Comparison of ENCODE assay signal across 15 cellular contexts in genomic region chr22:30216272-30216671, GRCh38. TPM values are rescaled to one million over a fixed set of nuclear protein-coding genes. Genes with fewer than 3 reads are reported as not detected.
A peak's percentile ranks its signal among the peaks of the same experiment; 100 is the strongest.
DNase-seq lines count a peak whose midpoint lies in the region; ATAC-seq, FAIRE-seq and TF ChIP-seq lines count a peak whose summit lies in the region.
"Not testable (repeated sequence)": the region's sequence is repeated elsewhere in the genome, so short reads cannot be mapped to it uniquely, and the experiment has no call there.
"Had no signal": no experiment of that assay in that cellular context is flagged by ENCODE, and none has a peak within 500 bp of the region (broad histone marks: within the 10 kb centered on the region; RNA-seq: fewer than 3 reads in every experiment).

No MANE protein-coding gene starts in this region.

- H2BK12ac ChIP-seq in H1 (ENCODE audit: low read depth, low read length) = peak overlapping the region; percentile 90
- not testable (repeated sequence) for H2BK12ac ChIP-seq in neuronal stem cell (ENCODE audit: low read length)

- H3K4me3 ChIP-seq in Caco-2 (ENCODE audit: low read depth, low read length); IMR-90 (ENCODE audit: insufficient read depth, low read depth, low read length); Panc1 (ENCODE audit: low read depth in 2 of 2, low read length in 2 of 2); H1 (ENCODE audit: extremely low read depth in 1 of 4, insufficient read depth in 2 of 4, low read depth in 3 of 4, low read length in 4 of 4); neuronal stem cell (ENCODE audit: low read length in 2 of 2): not testable (repeated sequence)

- not testable (repeated sequence) for H3K4me2 ChIP-seq in IMR-90 (ENCODE audit: low read depth, low read length); H1 (ENCODE audit: insufficient read depth in 1 of 2, low read depth in 2 of 2, low read length in 2 of 2); neuronal stem cell (ENCODE audit: insufficient read depth, low read length, poor library complexity, severe bottlenecking)

- not testable (repeated sequence) for H3K18ac ChIP-seq in IMR-90 (ENCODE audit: low read depth, low read length)
- H3K18ac ChIP-seq in H1 (ENCODE audit: extremely low read depth, low read length) (peak overlapping the region; percentile 38; the same call in 1 of the 2 replicates), neuronal stem cell (ENCODE audit: low read length) (peak overlapping the region; percentile 70)

- H3K9ac ChIP-seq in IMR-90 (ENCODE audit: low read depth, low read length); H1 (replicated peaks in 1 of 4; ENCODE audit: extremely low read depth in 1 of 4, low read depth in 3 of 4, low read length in 3 of 4); neuronal stem cell (ENCODE audit: low read depth, low read length, poor library complexity): not testable (repeated sequence)

- not testable (repeated sequence) for H3K9me3 Mint-ChIP-seq in Caco-2 (ENCODE audit: unreplicated experiment); activated CD4-positive, alpha-beta T cell treated with anti-CD3 and anti-CD28 coated beads, Interleukin-2, amount 10 ng/mL, durations not matched to agents 7 days and 5 days; activated naive CD8-positive, alpha-beta T cell treated with anti-CD3 and anti-CD28 coated beads, Interleukin-2, amount 10 ng/mL, durations not matched to agents 7 days and 5 days

- DNase-seq in Caco-2; IMR-90; Panc1 (ENCODE audit: low read depth, low spot score); activated CD4-positive, alpha-beta T cell treated with anti-CD3 and anti-CD28 coated beads, Interleukin-2, amount 10 ng/mL, durations not matched to agents 7 days and 5 days; activated naive CD8-positive, alpha-beta T cell treated with anti-CD3 and anti-CD28 coated beads, Interleukin-2, amount 10 ng/mL, durations not matched to agents 7 days and 5 days; H1 (ENCODE audit: low read depth in 1 of 2, low spot score in 2 of 2); neuronal stem cell (ENCODE audit: low spot score); urothelium cell line (ENCODE audit: low spot score): not testable (repeated sequence)

- intact Hi-C loops in Caco-2 (cut with micrococcal nuclease; ENCODE audit: unreplicated experiment); IMR-90 (cut with micrococcal nuclease); Panc1 (cut with micrococcal nuclease; ENCODE audit: unreplicated experiment): not testable (repeated sequence)

- not testable (repeated sequence) for H4K20me1 ChIP-seq in IMR-90 (ENCODE audit: insufficient read depth, low read length); H1 (replicated peaks in 1 of 2; ENCODE audit: control insufficient read depth in 1 of 2, insufficient read depth in 2 of 2, low read length in 2 of 2)

- not testable (repeated sequence) for H2BK120ac ChIP-seq in IMR-90 (ENCODE audit: low read depth, low read length); H1 (replicated peaks; ENCODE audit: low read depth, low read length); neuronal stem cell (ENCODE audit: low read depth, low read length)

- not testable (repeated sequence) for H3K23ac ChIP-seq in IMR-90 (ENCODE audit: low read depth, low read length); H1 (ENCODE audit: insufficient read length)
- peak overlapping the region; percentile 60 for H3K23ac ChIP-seq in neuronal stem cell (ENCODE audit: low read depth, low read length, poor library complexity)

- H2AFZ ChIP-seq in IMR-90 (replicated peaks; ENCODE audit: low read length, poor library complexity); H1 (ENCODE audit: low read length); neuronal stem cell (ENCODE audit: low read length): not testable (repeated sequence)

- H4K5ac ChIP-seq in IMR-90 (ENCODE audit: low read depth, low read length); H1 (ENCODE audit: insufficient read length, low read depth, low read length): not testable (repeated sequence)

- not testable (repeated sequence) for H3K27ac ChIP-seq in IMR-90 (ENCODE audit: insufficient read depth, low read length); H1 (ENCODE audit: low read depth, low read length); neuronal stem cell (replicated peaks; ENCODE audit: low read length)
- peak overlapping the region; percentile 89 for H3K27ac ChIP-seq in Panc1 (ENCODE audit: low read length)

- dilution Hi-C loops in IMR-90 (cut with HindIII; ENCODE audit: low sequenced_read_pairs, unreplicated experiment) = not testable (repeated sequence)

- POLR2A ChIA-PET in Caco-2 (lab: Charles Lee); IMR-90 (lab: Charles Lee; ENCODE audit: unreplicated experiment); Panc1 (lab: Charles Lee); activated CD4-positive, alpha-beta T cell treated with anti-CD3 and anti-CD28 coated beads, Interleukin-2, amount 10 ng/mL, durations not matched to agents 7 days and 5 days (lab: Charles Lee): not testable (repeated sequence)
- POLR2A ChIA-PET in activated naive CD8-positive, alpha-beta T cell treated with anti-CD3 and anti-CD28 coated beads, Interleukin-2, amount 10 ng/mL, durations not matched to agents 7 days and 5 days (lab: Charles Lee) = interaction anchor here (2.4 to 2.9 kb wide), 2 partner anchors 25 to 38 kb away, joined by 15 read pairs; no protein-coding TSS in a partner anchor
- POLR2A ChIA-PET in H1 (lab: Charles Lee; ENCODE audit: partially characterized antibody) = interaction anchor here (1.0 kb wide), 1 partner anchor 8 kb away, joined by 3 read pairs; no protein-coding TSS in a partner anchor

- not testable (repeated sequence) for TF ChIP-seq CTCF in Caco-2 (IDR thresholded peaks at IDR 0.05; ENCODE audit: insufficient read depth in 1 of 2, low read depth in 1 of 2, low read length in 1 of 2, severe bottlenecking in 1 of 2, unreplicated experiment in 1 of 2); IMR-90 (conservative IDR thresholded peaks at IDR 0.05; ENCODE audit: low read depth, low read length); Panc1 (IDR thresholded peaks at IDR 0.05); H1 (IDR thresholded peaks at IDR 0.05; ENCODE audit: control extremely low read depth in 1 of 3, insufficient read depth in 1 of 3, low read depth in 1 of 3, low read length in 3 of 3)

- BruUV-seq in Caco-2 (replicated peaks; lab: Mats Ljungman, UMichigan); IMR-90 (replicated peaks; lab: Mats Ljungman, UMichigan); Panc1 (replicated peaks; lab: Mats Ljungman, UMichigan): not testable (repeated sequence)

- ATAC-seq in IMR-90 (ENCODE audit: low read depth); Panc1; activated naive CD8-positive, alpha-beta T cell treated with anti-CD3 and anti-CD28 coated beads, Interleukin-2, amount 10 ng/mL, durations not matched to agents 7 days and 5 days (ENCODE audit: low read depth): not testable (repeated sequence)

- H4K8ac ChIP-seq in IMR-90 (ENCODE audit: low read depth in 2 of 2, low read length in 2 of 2); H1 (ENCODE audit: extremely low read depth, insufficient read depth, low read length); neuronal stem cell (ENCODE audit: low read depth, low read length): not testable (repeated sequence)

- H3K36me3 Mint-ChIP-seq in Caco-2 (ENCODE audit: insufficient read depth, unreplicated experiment); activated CD4-positive, alpha-beta T cell treated with anti-CD3 and anti-CD28 coated beads, Interleukin-2, amount 10 ng/mL, durations not matched to agents 7 days and 5 days (ENCODE audit: low read depth); activated naive CD8-positive, alpha-beta T cell treated with anti-CD3 and anti-CD28 coated beads, Interleukin-2, amount 10 ng/mL, durations not matched to agents 7 days and 5 days: not testable (repeated sequence)

- H3K4me1 Mint-ChIP-seq in Caco-2 (ENCODE audit: low read depth, unreplicated experiment) = peaks cover 36% of the 10 kb centered on the region
- peaks cover 80% of the 10 kb centered on the region for H3K4me1 Mint-ChIP-seq in activated CD4-positive, alpha-beta T cell treated with anti-CD3 and anti-CD28 coated beads, Interleukin-2, amount 10 ng/mL, durations not matched to agents 7 days and 5 days
- H3K4me1 Mint-ChIP-seq in activated naive CD8-positive, alpha-beta T cell treated with anti-CD3 and anti-CD28 coated beads, Interleukin-2, amount 10 ng/mL, durations not matched to agents 7 days and 5 days = peaks cover 79% of the 10 kb centered on the region

- in situ Hi-C loops in IMR-90 (cut with MboI; ENCODE audit: low sequenced_read_pairs); Panc1 (cut with HindIII; ENCODE audit: low pct_unique_long_range_greater_than_20kb, low sequenced_read_pairs): not testable (repeated sequence)

- peak overlapping the region; percentile 67 for H3K27ac Mint-ChIP-seq in Caco-2 (ENCODE audit: unreplicated experiment)
- H3K27ac Mint-ChIP-seq in activated CD4-positive, alpha-beta T cell treated with anti-CD3 and anti-CD28 coated beads, Interleukin-2, amount 10 ng/mL, durations not matched to agents 7 days and 5 days = peak overlapping the region; percentile 60
- H3K27ac Mint-ChIP-seq in activated naive CD8-positive, alpha-beta T cell treated with anti-CD3 and anti-CD28 coated beads, Interleukin-2, amount 10 ng/mL, durations not matched to agents 7 days and 5 days = peak overlapping the region; percentile 91

- H3K79me2 ChIP-seq in H1 (ENCODE audit: control insufficient read depth in 1 of 2, insufficient read depth in 2 of 2, low read length in 2 of 2) = not testable (repeated sequence)

- H2BK15ac ChIP-seq in IMR-90 (ENCODE audit: low read depth, low read length); H1 (ENCODE audit: low read length): not testable (repeated sequence)
- peak overlapping the region; percentile 79 for H2BK15ac ChIP-seq in neuronal stem cell (ENCODE audit: low read length)

- not testable (repeated sequence) for H3K14ac ChIP-seq in IMR-90 (replicated peaks; ENCODE audit: low read depth, low read length); H1 (ENCODE audit: insufficient read length); neuronal stem cell (ENCODE audit: low read length)

- H3K23me2 ChIP-seq in H1 (ENCODE audit: low read depth, low read length) = not testable (repeated sequence)

- not testable (repeated sequence) for H3K56ac ChIP-seq in IMR-90 (ENCODE audit: extremely low read depth, insufficient read depth, low read length); H1 (replicated peaks; ENCODE audit: insufficient read length, low read depth, low read length)

- H4K91ac ChIP-seq in IMR-90 (ENCODE audit: insufficient read depth, low read depth, low read length) (peak overlapping the region; percentile 11; the same call in 1 of the 2 replicates), H1 (replicated peaks; ENCODE audit: insufficient read length, low read length) (peak overlapping the region; percentile 82)
- not testable (repeated sequence) for H4K91ac ChIP-seq in neuronal stem cell (ENCODE audit: low read depth, low read length, poor library complexity)

- H3K9me3 ChIP-seq in Caco-2; IMR-90 (ENCODE audit: control insufficient read depth, insufficient read depth, low read length); Panc1 (ENCODE audit: control insufficient read depth, insufficient read depth, low read depth, low read length); H1 (ENCODE audit: insufficient read depth in 2 of 2, low read depth in 1 of 2, low read length in 1 of 2); neuronal stem cell (replicated peaks in 1 of 2; ENCODE audit: control insufficient read depth in 2 of 2, insufficient read depth in 1 of 2, low read depth in 1 of 2, low read length in 2 of 2): not testable (repeated sequence)

- FAIRE-seq in H1 (lab: Jason Lieb, UNC) = not testable (repeated sequence)
- FAIRE-seq in urothelium cell line (lab: Jason Lieb, UNC) = peak; percentile 68

- not testable (repeated sequence) for TF ChIP-seq POLR2A in IMR-90 (IDR thresholded peaks at IDR 0.05; ENCODE audit: low read depth, low read length); H1 (IDR thresholded peaks at IDR 0.05; ENCODE audit: control extremely low read depth in 1 of 2, low read depth in 2 of 2, low read length in 2 of 2)

- H2BK5ac ChIP-seq in IMR-90 (ENCODE audit: low read depth, low read length, poor library complexity, severe bottlenecking); neuronal stem cell (ENCODE audit: low read length): not testable (repeated sequence)
- H2BK5ac ChIP-seq in H1 (ENCODE audit: low read depth, low read length) = peak overlapping the region; percentile 52; the same call in 1 of the 2 replicates

- TF ChIP-seq RAD21 in IMR-90 (IDR thresholded peaks at IDR 0.05; ENCODE audit: low read length); H1 (IDR thresholded peaks at IDR 0.05 in 1 of 2, conservative IDR thresholded peaks at IDR 0.05 in 1 of 2; ENCODE audit: low read depth in 2 of 2, low read length in 2 of 2): not testable (repeated sequence)

- not testable (repeated sequence) for H3K79me1 ChIP-seq in IMR-90 (ENCODE audit: low read depth in 1 of 2, low read length in 2 of 2); H1 (ENCODE audit: low read depth, low read length); neuronal stem cell (ENCODE audit: low read depth, low read length)

- H3K9me1 ChIP-seq in IMR-90 (ENCODE audit: insufficient read depth, low read length) = peaks cover 11% of the 10 kb centered on the region

- H3K4me1 ChIP-seq in Caco-2 (peaks cover 36% of the 10 kb centered on the region), IMR-90 (ENCODE audit: control insufficient read depth, insufficient read depth, low read length) (peaks cover 16% of the 10 kb centered on the region), Panc1 (ENCODE audit: control insufficient read depth, insufficient read depth, low read length) (peaks cover 37% of the 10 kb centered on the region), H1 (replicated peaks in 1 of 4; ENCODE audit: control insufficient read depth in 3 of 4, insufficient read depth in 4 of 4, low read length in 3 of 4) (peaks cover 0 to 13% (median 7%) of the 10 kb centered on the region in 4 experiments; a peak in 6 of 7 replicates)
- not testable (repeated sequence) for H3K4me1 ChIP-seq in neuronal stem cell (ENCODE audit: control insufficient read depth in 2 of 2, insufficient read depth in 1 of 2, low read depth in 1 of 2, low read length in 2 of 2)

- H2BK20ac ChIP-seq in IMR-90 (ENCODE audit: low read depth, low read length) = not testable (repeated sequence)
- H2BK20ac ChIP-seq in H1 (ENCODE audit: low read length) = 0 out of 2 replicates have a peak overlapping the region, but pooled peaks have one; percentile 48

- H3K4me3 Mint-ChIP-seq in Caco-2 (ENCODE audit: unreplicated experiment); activated CD4-positive, alpha-beta T cell treated with anti-CD3 and anti-CD28 coated beads, Interleukin-2, amount 10 ng/mL, durations not matched to agents 7 days and 5 days; activated naive CD8-positive, alpha-beta T cell treated with anti-CD3 and anti-CD28 coated beads, Interleukin-2, amount 10 ng/mL, durations not matched to agents 7 days and 5 days: not testable (repeated sequence)

- not testable (repeated sequence) for TF ChIP-seq EP300 in H1 (IDR thresholded peaks at IDR 0.05; ENCODE audit: borderline replicate concordance in 1 of 2, low read depth in 2 of 2, low read length in 2 of 2)

- not testable (repeated sequence) for H3K27me3 Mint-ChIP-seq in Caco-2 (ENCODE audit: insufficient read depth, unreplicated experiment); activated CD4-positive, alpha-beta T cell treated with anti-CD3 and anti-CD28 coated beads, Interleukin-2, amount 10 ng/mL, durations not matched to agents 7 days and 5 days; activated naive CD8-positive, alpha-beta T cell treated with anti-CD3 and anti-CD28 coated beads, Interleukin-2, amount 10 ng/mL, durations not matched to agents 7 days and 5 days

- not testable (repeated sequence) for H2AK9ac ChIP-seq in IMR-90 (replicated peaks; ENCODE audit: low read depth, low read length, poor library complexity)

- not testable (repeated sequence) for H3K27me3 ChIP-seq in Caco-2 (replicated peaks; ENCODE audit: control insufficient read depth, insufficient read depth, low read length); IMR-90 (ENCODE audit: control insufficient read depth, insufficient read depth, low read length); Panc1 (ENCODE audit: control insufficient read depth, insufficient read depth, low read length); H1 (replicated peaks in 1 of 4; ENCODE audit: control insufficient read depth in 3 of 4, extremely low read depth in 1 of 4, insufficient read depth in 3 of 4, low read length in 3 of 4); neuronal stem cell (ENCODE audit: control insufficient read depth in 3 of 3, insufficient read depth in 3 of 3, low read depth in 1 of 3, low read length in 3 of 3)

- CTCF ChIA-PET in Caco-2 (lab: Charles Lee); IMR-90 (lab: Yijun Ruan, JAX); Panc1 (lab: Charles Lee); activated CD4-positive, alpha-beta T cell treated with anti-CD3 and anti-CD28 coated beads, Interleukin-2, amount 10 ng/mL, durations not matched to agents 7 days and 5 days (lab: Charles Lee): not testable (repeated sequence)
- CTCF ChIA-PET in H1 (lab: Charles Lee; ENCODE audit: partially characterized antibody) = interaction anchor here (1.3 to 1.9 kb wide), 2 partner anchors 39 to 109 kb away, joined by 5 to 7 read pairs; no protein-coding TSS in a partner anchor

- H3K36me3 ChIP-seq in Caco-2 (ENCODE audit: control insufficient read depth, insufficient read depth, low read length); IMR-90 (ENCODE audit: control insufficient read depth, insufficient read depth, low read length); Panc1 (ENCODE audit: control insufficient read depth, insufficient read depth, low read length); H1 (ENCODE audit: control insufficient read depth in 2 of 4, insufficient read depth in 4 of 4, low read length in 3 of 4); neuronal stem cell (replicated peaks in 1 of 2; ENCODE audit: control insufficient read depth in 2 of 2, insufficient read depth in 2 of 2, low read length in 2 of 2): not testable (repeated sequence)

- peak overlapping the region; percentile 58; the same call in 1 of the 2 replicates for H3K4ac ChIP-seq in IMR-90 (ENCODE audit: low read depth, low read length)
- not testable (repeated sequence) for H3K4ac ChIP-seq in H1 (replicated peaks; ENCODE audit: insufficient read length, low read depth, low read length); neuronal stem cell (ENCODE audit: low read length)

- H2AK5ac ChIP-seq in IMR-90 (ENCODE audit: low read depth, low read length) (peak overlapping the region; percentile 87; the same call in 1 of the 2 replicates), H1 (ENCODE audit: low read depth, low read length) (peak overlapping the region; percentile 75; the same call in 1 of the 2 replicates)
- not testable (repeated sequence) for H2AK5ac ChIP-seq in neuronal stem cell (ENCODE audit: low read depth, low read length)

- 83% methylated on average over 1 of the region's 3 CpGs; no CpG with 5 or more reads in 1 of the 2 experiments for WGBS in IMR-90 (ENCODE audit: extremely low coverage in 2 of 2, insufficient read length in 1 of 2), 2 experiments
- WGBS in H1 (ENCODE audit: extremely low coverage in 1 of 2, insufficient coverage in 1 of 2, insufficient read length in 1 of 2, insufficient replicate concordance in 2 of 2, low coverage in 1 of 2, low lambda C conversion rate in 2 of 2, missing lambda C conversion rate in 1 of 2), 2 experiments = 84% methylated on average over 3 of the region's 3 CpGs; no CpG with 5 or more reads in 1 of the 2 experiments
- WGBS in neuronal stem cell (ENCODE audit: extremely low coverage in 2 of 2, insufficient read length in 2 of 2, insufficient replicate concordance in 1 of 2), 2 donors = no CpG with 5 or more reads among the region's 3 CpGs

RNA-seq across cellular contexts. Expression of gene LIF, which starts 30.3 kb away (rescaled TPM):
- 8.0 and 9.7 TPM in 2 replicates for total RNA-seq in Caco-2 (2022)
- 79.4 and 130 TPM in 2 replicates for total RNA-seq in IMR-90 (2012; rRNA removed)
- polyA plus RNA-seq in IMR-90 (2012; rRNA removed) = 203 and 214 TPM in 2 replicates
- 41.6 and 110 TPM in 2 replicates for polyA plus RNA-seq in IMR-90 (2012; cell fraction: cytosol; rRNA removed)
- polyA plus RNA-seq in IMR-90 (2012; cell fraction: nucleus; rRNA removed; ENCODE audit: low replicate concordance) = 1,609 and 2,085 TPM in 2 replicates
- total RNA-seq in Panc1 (2021; ENCODE audit: unreplicated experiment) = 34.4 TPM
- 40.7 TPM for polyA plus RNA-seq in Panc1 (2012; ENCODE audit: insufficient read length)
- total RNA-seq in activated CD4-positive, alpha-beta T cell treated with anti-CD3 and anti-CD28 coated beads, Interleukin-2, amount 10 ng/mL, durations not matched to agents 7 days and 5 days = 100 to 1,000 TPM; 102 to 103 TPM
- 100 to 1,000 TPM; 508 to 564 TPM for total RNA-seq in activated naive CD8-positive, alpha-beta T cell treated with anti-CD3 and anti-CD28 coated beads, Interleukin-2, amount 10 ng/mL, durations not matched to agents 7 days and 5 days
- 3.3 and 3.5 TPM in 2 replicates for total RNA-seq in H1 (2021; fragmentation: NEBNext Ultra II Directional; extraction: Animal tissue kit (Norgen Biotek cat#: 25700))
- 3.3 and 4.1 TPM in 2 replicates for polyA plus RNA-seq in H1 (2011; rRNA removed)
- polyA plus RNA-seq in H1 (2011; cell fraction: cytosol; rRNA removed) = 4.0 TPM
- 16.5 TPM for polyA plus RNA-seq in H1 (2011; cell fraction: nucleus; rRNA removed)
- 3.5 to 4.5 TPM (median 3.9 TPM) in 4 replicates for polyA plus RNA-seq in H1 (2012, experiment 1 of 2)
- 2.9 TPM for polyA plus RNA-seq in H1 (2012, experiment 2 of 2)
- 2.2 TPM for polyA plus RNA-seq in H1 (2013, experiment 1 of 2)
- 1.8 TPM for polyA plus RNA-seq in H1 (2013, experiment 2 of 2)
- 9.4 and 9.6 TPM in 2 replicates for polyA minus RNA-seq in H1 (2011; rRNA and poly(A)+ RNA removed)
- 6.2 TPM for polyA minus RNA-seq in H1 (2011; cell fraction: cytosol; rRNA and poly(A)+ RNA removed)
- polyA minus RNA-seq in H1 (2011; cell fraction: nucleus; rRNA and poly(A)+ RNA removed) = 4.6 TPM
- polyA plus RNA-seq in neuronal stem cell (2013, experiment 1 of 2) = 1.4 TPM
- 1.4 TPM for polyA plus RNA-seq in neuronal stem cell (2013, experiment 2 of 2)
- polyA plus RNA-seq: CD4-positive, alpha-beta memory T cell had no signal

RNA-seq across cellular contexts. Expression of gene OSM, which starts 50.4 kb away (rescaled TPM):
- total RNA-seq in Caco-2 (2022) (not detected in 2 replicates), IMR-90 (2012; rRNA removed) (not detected in 2 replicates), Panc1 (2021; ENCODE audit: unreplicated experiment) (not detected)
- polyA plus RNA-seq in IMR-90 (2012; rRNA removed) (not detected in 2 replicates), H1 (2011; rRNA removed) (not detected in 2 replicates)
- 0.07 TPM in 1 of 2 replicates, not detected in the other for polyA plus RNA-seq in IMR-90 (2012; cell fraction: cytosol; rRNA removed)
- polyA plus RNA-seq in IMR-90 (2012; cell fraction: nucleus; rRNA removed; ENCODE audit: low replicate concordance) = 0.42 and 0.81 TPM in 2 replicates
- not detected for polyA plus RNA-seq in Panc1 (2012; ENCODE audit: insufficient read length)
- 10 to 100 TPM; 74.7 to 80.5 TPM for total RNA-seq in activated CD4-positive, alpha-beta T cell treated with anti-CD3 and anti-CD28 coated beads, Interleukin-2, amount 10 ng/mL, durations not matched to agents 7 days and 5 days
- 100 to 1,000 TPM; 125 to 142 TPM for total RNA-seq in activated naive CD8-positive, alpha-beta T cell treated with anti-CD3 and anti-CD28 coated beads, Interleukin-2, amount 10 ng/mL, durations not matched to agents 7 days and 5 days
- not detected in 2 replicates for total RNA-seq in H1 (2021; fragmentation: NEBNext Ultra II Directional; extraction: Animal tissue kit (Norgen Biotek cat#: 25700))
- polyA plus RNA-seq in H1 (2011; cell fraction: cytosol; rRNA removed) = not detected
- not detected for polyA plus RNA-seq in H1 (2011; cell fraction: nucleus; rRNA removed)
- not detected in 4 replicates for polyA plus RNA-seq in H1 (2012, experiment 1 of 2)
- polyA plus RNA-seq in H1 (2012, experiment 2 of 2) = not detected
- polyA plus RNA-seq in H1 (2013, experiment 1 of 2) = not detected
- not detected for polyA plus RNA-seq in H1 (2013, experiment 2 of 2)
- polyA minus RNA-seq in H1 (2011; rRNA and poly(A)+ RNA removed) = not detected in 2 replicates
- not detected for polyA minus RNA-seq in H1 (2011; cell fraction: cytosol; rRNA and poly(A)+ RNA removed)
- not detected for polyA minus RNA-seq in H1 (2011; cell fraction: nucleus; rRNA and poly(A)+ RNA removed)
- 0.01 TPM for polyA plus RNA-seq in neuronal stem cell (2013, experiment 1 of 2)
- polyA plus RNA-seq in neuronal stem cell (2013, experiment 2 of 2) = 0.04 TPM
- total RNA-seq: A673, GM23248, H4, H9, HFFc6 had no signal
- polyA plus RNA-seq: BJ, GM23248 had no signal

Comparison
In these comparisons a context has a peak if more than half of its experiments do, and no peak if none do; other contexts are left out.
1. RNA of gene OSM, which starts 50.4 kb away (total RNA-seq): 125 to 142 TPM in activated naive CD8-positive, alpha-beta T cell treated with anti-CD3 and anti-CD28 coated beads, Interleukin-2, amount 10 ng/mL, durations not matched to agents 7 days and 5 days and 74.7 to 80.5 TPM in activated CD4-positive, alpha-beta T cell treated with anti-CD3 and anti-CD28 coated beads, Interleukin-2, amount 10 ng/mL, durations not matched to agents 7 days and 5 days; not detected in Caco-2, not detected in IMR-90, not detected in Panc1 (single experiment) and not detected in H1; every median in the first group is over 10 times any median in the second.
2. Peak in every context shown above with its lines, with median percentiles within 50 percentile points of each other: H3K27ac Mint-ChIP-seq.